Comparison of ENCODE assay signal across 25 cellular contexts in the genomic region with DNA sequence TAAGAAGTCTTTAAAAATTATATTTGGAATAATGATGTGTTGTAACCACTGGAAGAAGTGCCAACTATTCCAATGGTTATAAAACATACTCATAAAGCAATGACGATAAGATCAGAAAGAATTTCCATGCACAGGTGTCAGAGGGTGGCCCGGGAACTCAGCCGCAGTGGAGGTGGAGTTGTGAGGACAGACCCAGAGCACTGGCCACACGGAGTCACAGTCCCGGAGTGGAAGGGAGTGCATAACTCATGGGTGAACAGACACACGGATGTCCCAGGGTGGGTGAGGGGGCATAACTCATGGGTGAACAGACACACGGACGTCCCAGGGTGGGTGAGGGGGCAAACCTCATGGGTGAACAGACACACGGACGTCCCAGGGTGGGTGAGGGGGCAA. TPM values are rescaled to one million over a fixed set of nuclear protein-coding genes. Genes with fewer than 3 reads are reported as not detected.
DNase-seq lines count a peak whose midpoint lies in the region; ATAC-seq and TF ChIP-seq lines count a peak whose summit lies in the region.
"Had no signal": no experiment of that assay in that cellular context is flagged by ENCODE, and none has a peak within 500 bp of the region (broad histone marks: within the 10 kb centered on the region; RNA-seq: fewer than 3 reads in every experiment).

No MANE protein-coding gene starts in this region.

- no peak for ATAC-seq in activated CD8-positive, alpha-beta memory T cell treated with anti-CD3 and anti-CD28 coated beads, Interleukin-2, amount 10 ng/mL, durations not matched to agents 7 days and 5 days
- no peak for ATAC-seq in lower lobe of right lung
- ATAC-seq: A549, GM12878, HCT116 had no signal

- H3K9me3 ChIP-seq in esophagus muscularis mucosa: peaks cover 0 to 34% (median 17%) of the 10 kb centered on the region in 4 donors
- peaks cover 14% of the 10 kb centered on the region for H3K9me3 ChIP-seq in lower lobe of right lung
- H3K9me3 ChIP-seq: BE2C had no signal

- no peak for TF ChIP-seq EP300 in esophagus muscularis mucosa (IDR thresholded peaks at IDR 0.05)

- H3K4me1 ChIP-seq in esophagus muscularis mucosa (no peaks in the 10 kb centered on the region), lower lobe of right lung (no peaks in the 10 kb centered on the region)
- H3K4me1 ChIP-seq: A549; BE2C; BLaER1 treated with 17β-estradiol and CSF1 and Interleukin-3, amounts not matched to agents 10 nM and 100 nM had no signal

- no peaks in the 10 kb centered on the region for H3K36me3 ChIP-seq in esophagus muscularis mucosa
- H3K36me3 ChIP-seq in lower lobe of right lung: no peaks in the 10 kb centered on the region
- H3K36me3 ChIP-seq: BE2C had no signal

- TF ChIP-seq POLR2A in esophagus muscularis mucosa (IDR thresholded peaks at IDR 0.05; ENCODE audit: low read depth): no peak

- H3K27me3 ChIP-seq in esophagus muscularis mucosa (peaks cover 0 to 46% (median 0%) of the 10 kb centered on the region in 4 donors), lower lobe of right lung (ENCODE audit: low read depth) (no peaks in the 10 kb centered on the region)
- H3K27me3 ChIP-seq: BLaER1 treated with 17β-estradiol and CSF1 and Interleukin-3, amounts not matched to agents 10 nM and 100 nM had no signal

- CTCF ChIA-PET in activated CD8-positive, alpha-beta memory T cell treated with anti-CD3 and anti-CD28 coated beads, Interleukin-2, amount 10 ng/mL, durations not matched to agents 7 days and 5 days (lab: Charles Lee): no interaction called here

- no peaks in the 10 kb centered on the region for H3K4me1 Mint-ChIP-seq in activated CD8-positive, alpha-beta memory T cell treated with anti-CD3 and anti-CD28 coated beads, Interleukin-2, amount 10 ng/mL, durations not matched to agents 7 days and 5 days
- H3K4me1 Mint-ChIP-seq: CD14-positive monocyte had no signal

- WGBS in esophagus muscularis mucosa: 85% methylated on average over 10 of the region's 10 CpGs

- intact Hi-C loops in esophagus muscularis mucosa (cut with DNase I) (no loop called here), lower lobe of right lung (cut with DNase I) (no loop called here), posterior vena cava (cut with DNase I) (no loop called here)

- H3K27ac Mint-ChIP-seq in activated CD8-positive, alpha-beta memory T cell treated with anti-CD3 and anti-CD28 coated beads, Interleukin-2, amount 10 ng/mL, durations not matched to agents 7 days and 5 days: no peak overlapping the region
- H3K27ac Mint-ChIP-seq: CD4-positive, alpha-beta T cell; CD8-positive, alpha-beta memory T cell; GM23338; H9 had no signal

- H3K4me3 Mint-ChIP-seq in activated CD8-positive, alpha-beta memory T cell treated with anti-CD3 and anti-CD28 coated beads, Interleukin-2, amount 10 ng/mL, durations not matched to agents 7 days and 5 days: no peak overlapping the region
- H3K4me3 Mint-ChIP-seq: CD14-positive monocyte; CD4-positive, alpha-beta T cell; CD8-positive, alpha-beta memory T cell; GM23338; H9 had no signal

- H3K36me3 Mint-ChIP-seq in activated CD8-positive, alpha-beta memory T cell treated with anti-CD3 and anti-CD28 coated beads, Interleukin-2, amount 10 ng/mL, durations not matched to agents 7 days and 5 days: peaks cover 12% of the 10 kb centered on the region
- H3K36me3 Mint-ChIP-seq: CD14-positive monocyte had no signal

- H3K9me3 Mint-ChIP-seq in activated CD8-positive, alpha-beta memory T cell treated with anti-CD3 and anti-CD28 coated beads, Interleukin-2, amount 10 ng/mL, durations not matched to agents 7 days and 5 days (ENCODE audit: low read depth): peaks cover 24% of the 10 kb centered on the region

- no peak for TF ChIP-seq CTCF in esophagus muscularis mucosa (IDR thresholded peaks at IDR 0.05)
- no peak for TF ChIP-seq CTCF in lower lobe of right lung (IDR thresholded peaks at IDR 0.05)

- no peak overlapping the region for H3K4me3 ChIP-seq in esophagus muscularis mucosa
- H3K4me3 ChIP-seq in lower lobe of right lung: no peak overlapping the region
- H3K4me3 ChIP-seq: A549; BLaER1 treated with 17β-estradiol and CSF1 and Interleukin-3, amounts not matched to agents 10 nM and 100 nM; GM12878; GM23338 had no signal

- H3K27ac ChIP-seq in esophagus muscularis mucosa (replicated peaks in 1 of 4): no peak overlapping the region
- no peak overlapping the region for H3K27ac ChIP-seq in lower lobe of right lung
- H3K27ac ChIP-seq: A549; BLaER1 treated with 17β-estradiol and CSF1 and Interleukin-3, amounts not matched to agents 10 nM and 100 nM had no signal

- DNase-seq in activated CD8-positive, alpha-beta memory T cell treated with anti-CD3 and anti-CD28 coated beads, Interleukin-2, amount 10 ng/mL, durations not matched to agents 7 days and 5 days: peak; percentile 12
- no peak for DNase-seq in activated CD8-positive, alpha-beta memory T cell treated with anti-CD3 and anti-CD28 coated beads, Interleukin-2, amount 50 U/mL, for 4 hours
- DNase-seq in esophagus muscularis mucosa (ENCODE audit: extremely low spot score) (peak; percentile 78), lower lobe of right lung (peak; percentile 26), posterior vena cava (ENCODE audit: low spot score) (peak; percentile 43), NCI-H146 (lab: John Stamatoyannopoulos, UW) (no peak), NCI-H1092 treated with DMSO at 0.1 percent for 48 hours (lab: John Stamatoyannopoulos, UW) (no peak)
- DNase-seq: 8988T; ACHN; AML-193; BE2C; CD4-positive, alpha-beta T cell; CD8-positive, alpha-beta memory T cell; DMS 273 treated with DMSO at 0.1 percent for 48 hours; DMS79; EL; GDM1; H9 had no signal

- peaks cover 3% of the 10 kb centered on the region for H3K27me3 Mint-ChIP-seq in activated CD8-positive, alpha-beta memory T cell treated with anti-CD3 and anti-CD28 coated beads, Interleukin-2, amount 10 ng/mL, durations not matched to agents 7 days and 5 days

RNA-seq across cellular contexts. Expression of gene KRTAP10-4, which starts 2.5 kb away (rescaled TPM):
- not detected for total RNA-seq in activated CD8-positive, alpha-beta memory T cell treated with anti-CD3 and anti-CD28 coated beads, Interleukin-2, amount 10 ng/mL, durations not matched to agents 7 days and 5 days
- total RNA-seq in esophagus muscularis mucosa (not detected), lower lobe of right lung (not detected), posterior vena cava (not detected)
- total RNA-seq: CD4-positive, alpha-beta T cell; CD8-positive, alpha-beta memory T cell; GM12878; GM23338; H4; H9 had no signal

RNA-seq across cellular contexts. Expression of gene KRTAP10-5, which starts 4.4 kb away (rescaled TPM):
- not detected for total RNA-seq in activated CD8-positive, alpha-beta memory T cell treated with anti-CD3 and anti-CD28 coated beads, Interleukin-2, amount 10 ng/mL, durations not matched to agents 7 days and 5 days
- total RNA-seq in esophagus muscularis mucosa: not detected
- not detected for total RNA-seq in lower lobe of right lung
- total RNA-seq in posterior vena cava: not detected
- total RNA-seq: CD4-positive, alpha-beta T cell; CD8-positive, alpha-beta memory T cell; GM12878; GM23338; H4; H9 had no signal

RNA-seq across cellular contexts. Expression of gene KRTAP10-6, which starts 16.3 kb away (rescaled TPM):
- total RNA-seq in activated CD8-positive, alpha-beta memory T cell treated with anti-CD3 and anti-CD28 coated beads, Interleukin-2, amount 10 ng/mL, durations not matched to agents 7 days and 5 days: not detected
- total RNA-seq in esophagus muscularis mucosa (not detected), lower lobe of right lung (not detected), posterior vena cava (not detected)
- total RNA-seq: CD4-positive, alpha-beta T cell; CD8-positive, alpha-beta memory T cell; GM12878; GM23338; H4; H9 had no signal

RNA-seq across cellular contexts. Expression of gene KRTAP10-3, which starts 17.4 kb away (rescaled TPM):
- not detected for total RNA-seq in activated CD8-positive, alpha-beta memory T cell treated with anti-CD3 and anti-CD28 coated beads, Interleukin-2, amount 10 ng/mL, durations not matched to agents 7 days and 5 days
- total RNA-seq in esophagus muscularis mucosa (not detected), lower lobe of right lung (not detected), posterior vena cava (not detected)
- total RNA-seq: CD4-positive, alpha-beta T cell; CD8-positive, alpha-beta memory T cell; GM12878; GM23338; H4; H9 had no signal

RNA-seq across cellular contexts. Expression of gene KRTAP10-7, which starts 24.4 kb away (rescaled TPM):
- not detected for total RNA-seq in activated CD8-positive, alpha-beta memory T cell treated with anti-CD3 and anti-CD28 coated beads, Interleukin-2, amount 10 ng/mL, durations not matched to agents 7 days and 5 days
- total RNA-seq in esophagus muscularis mucosa (not detected), lower lobe of right lung (not detected), posterior vena cava (not detected)
- total RNA-seq: CD4-positive, alpha-beta T cell; CD8-positive, alpha-beta memory T cell; GM12878; GM23338; H4; H9 had no signal

Comparison
In these comparisons a context has a peak if more than half of its experiments do, and no peak if none do; other contexts are left out.
1. DNase-seq: peak in activated CD8-positive, alpha-beta memory T cell treated with anti-CD3 and anti-CD28 coated beads, Interleukin-2, amount 10 ng/mL, durations not matched to agents 7 days and 5 days (single experiment), esophagus muscularis mucosa (single experiment), lower lobe of right lung (single experiment) and posterior vena cava (single experiment); none in activated CD8-positive, alpha-beta memory T cell treated with anti-CD3 and anti-CD28 coated beads, Interleukin-2, amount 50 U/mL, for 4 hours (single experiment), NCI-H146 (single experiment) and NCI-H1092 treated with DMSO at 0.1 percent for 48 hours (single experiment).